In the genomic region with DNA sequence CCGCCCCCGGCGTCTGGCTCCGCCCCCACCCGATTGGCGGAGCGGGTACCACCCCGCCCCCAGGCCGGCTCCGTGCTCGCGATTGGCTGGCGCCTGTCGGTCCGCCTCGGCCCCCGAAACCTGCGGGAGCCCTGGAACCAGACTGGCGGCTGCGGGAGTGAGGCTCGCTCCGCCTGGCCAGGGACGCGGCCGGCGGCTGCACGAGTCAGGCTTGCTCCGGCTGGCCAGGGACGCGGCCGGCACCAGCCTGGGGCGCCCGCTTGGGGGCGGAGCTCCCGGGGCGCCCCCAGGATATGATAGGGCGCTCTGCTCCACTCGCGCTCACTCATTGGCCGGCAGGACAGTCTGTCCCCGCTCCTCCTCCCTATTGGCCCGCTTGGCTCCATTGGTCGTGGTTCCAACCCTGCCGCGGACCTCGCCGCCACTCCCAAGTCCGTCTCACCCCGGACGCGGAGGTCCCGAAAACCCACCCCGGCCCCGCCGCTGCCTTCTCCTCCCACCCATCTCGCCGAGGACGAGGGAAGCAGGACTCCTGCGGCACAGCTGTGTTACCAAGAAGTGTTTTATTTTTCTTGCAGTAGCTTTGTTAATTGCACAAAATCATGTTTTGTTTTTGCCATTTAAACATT, we compare ENCODE assay signal across 8 cellular contexts. TPM values are rescaled to one million over a fixed set of nuclear protein-coding genes. Genes with fewer than 3 reads are reported as not detected.
DNase-seq lines count a peak whose midpoint lies in the region; ATAC-seq and TF ChIP-seq lines count a peak whose summit lies in the region.

No MANE protein-coding gene starts in this region.

- in situ Hi-C loops in GM13976 (cut with MboI; ENCODE audit: low sequenced_read_pairs, unreplicated experiment): no loop called here

- H3K9me3 ChIP-seq in T-helper 17 cell (ENCODE audit: control insufficient read depth, low read length, poor library complexity, severe bottlenecking): no peaks in the 10 kb centered on the region
- no peaks in the 10 kb centered on the region for H3K9me3 ChIP-seq in right cardiac atrium (ENCODE audit: control insufficient read depth, low read length)
- no peaks in the 10 kb centered on the region for H3K9me3 ChIP-seq in psoas muscle

- intact Hi-C loops in right cardiac atrium (cut with DNase I) (loop anchor here in 1 of 4 donors (10.0 kb wide), 1 partner anchor 152 kb away; a partner anchor contains a TSS), psoas muscle (cut with DNase I) (loop anchor here in 1 of 2 donors (5.0 kb wide), 1 partner anchor 35 kb away; a partner anchor contains a TSS)

- peak; percentile 98 for DNase-seq in GM13976 (ENCODE audit: low spot score)
- peak; percentile 93 for DNase-seq in NCI-H146 treated with DMSO at 0.1 percent for 48 hours (lab: John Stamatoyannopoulos, UW; ENCODE audit: unreplicated experiment)
- DNase-seq in T-helper 17 cell: peak; percentile 84 to 93 (median 86)
- peak; percentile 78 to 99 (median 96) for DNase-seq in anterior cingulate cortex (lab: John Stamatoyannopoulos, UW)
- DNase-seq in right cardiac atrium: peak; percentile 94 to 97 (median 97)
- DNase-seq in psoas muscle: peak; percentile 93 to 96

- WGBS in right cardiac atrium: under 1% methylated on average over 59 of the region's 59 CpGs
- 0% methylated on average over 45 to 59 of the region's 59 CpGs for WGBS in psoas muscle, 3 donors
- WGBS in urinary bladder: under 1% methylated on average over 59 of the region's 59 CpGs

- H3K36me3 ChIP-seq in psoas muscle (ENCODE audit: insufficient read depth in 1 of 2, low read depth in 1 of 2) (peaks cover 2 to 56% of the 10 kb centered on the region in 2 donors), urinary bladder (ENCODE audit: insufficient read depth) (no peaks in the 10 kb centered on the region)

- H3K4me1 ChIP-seq in right cardiac atrium (ENCODE audit: control insufficient read depth, insufficient read depth, low read length) (no peaks in the 10 kb centered on the region), psoas muscle (peaks cover 12% of the 10 kb centered on the region), urinary bladder (ENCODE audit: insufficient read depth) (peaks cover 3% of the 10 kb centered on the region)

- TF ChIP-seq CTCF in GM13976 (IDR thresholded peaks at IDR 0.05; ENCODE audit: borderline replicate concordance, control extremely low read depth, extremely low read depth, insufficient read depth, missing control alignments) (no peak), psoas muscle (IDR thresholded peaks at IDR 0.05) (peak; percentile 15)

- H3K27me3 ChIP-seq in right cardiac atrium (ENCODE audit: control insufficient read depth, insufficient read depth) (no peaks in the 10 kb centered on the region), psoas muscle (ENCODE audit: insufficient read depth in 3 of 3, low read length in 2 of 3) (no peaks in the 10 kb centered on the region)

- H3K27me3 Mint-ChIP-seq in T-helper 17 cell: no peaks in the 10 kb centered on the region

- peak overlapping the region; percentile 87 for H3K27ac Mint-ChIP-seq in T-helper 17 cell

- peaks cover 7% of the 10 kb centered on the region for H3K4me1 Mint-ChIP-seq in T-helper 17 cell

- H3K4me3 Mint-ChIP-seq in T-helper 17 cell: peak overlapping the region; percentile 90

- H3K4me3 ChIP-seq in right cardiac atrium (ENCODE audit: low read length) (peak overlapping the region; percentile 66), psoas muscle (peak overlapping the region; percentile 75), urinary bladder (ENCODE audit: low read depth, low read length) (peak overlapping the region; percentile 85)

- no peaks in the 10 kb centered on the region for H3K36me3 Mint-ChIP-seq in T-helper 17 cell (ENCODE audit: low read depth)

- ATAC-seq in HG02885 (IDR thresholded peaks at IDR 0.05; ENCODE audit: poor library complexity, unreplicated experiment) (peak; percentile 91), T-helper 17 cell (peak; percentile 85), right cardiac atrium (peak; percentile 95 to 96), psoas muscle (peak; percentile 96)

- peak overlapping the region; percentile 64 for H3K27ac ChIP-seq in right cardiac atrium (ENCODE audit: low read length)
- peak overlapping the region; percentile 59 for H3K27ac ChIP-seq in psoas muscle
- H3K27ac ChIP-seq in urinary bladder (ENCODE audit: low read depth): peak overlapping the region; percentile 61

RNA-seq across cellular contexts. Expression of a gene that starts 0.3 kb away (rescaled TPM):
- total RNA-seq in T-helper 17 cell (10 to 100 TPM; 15.0 to 21.2 TPM), right cardiac atrium (10 to 100 TPM; 55.0 to 76.4 (median 65.3) TPM), psoas muscle (10 to 100 TPM; 14.2 to 44.0 (median 21.9) TPM), urinary bladder (8.5 TPM)
- polyA plus RNA-seq in right cardiac atrium (86.3 TPM), psoas muscle (10 to 100 TPM; 13.2 to 33.7 (median 17.3) TPM), urinary bladder (45.1 TPM)

RNA-seq across cellular contexts. Expression of a gene that starts 7.6 kb away (rescaled TPM):
- total RNA-seq in T-helper 17 cell (not detected), right cardiac atrium (not detected), psoas muscle (not detected), urinary bladder (13.4 TPM)
- polyA plus RNA-seq in right cardiac atrium (not detected), psoas muscle (under 1 TPM in 1 of 3 donors, not detected in 2; 0.32 TPM), urinary bladder (52.2 TPM)

RNA-seq across cellular contexts. Expression of a gene that starts 14.6 kb away (rescaled TPM):
- total RNA-seq in T-helper 17 cell (not detected), right cardiac atrium (under 1 TPM in 1 of 4 donors, not detected in 3; 0.64 TPM), psoas muscle (not detected), urinary bladder (not detected)
- polyA plus RNA-seq in right cardiac atrium (not detected), psoas muscle (under 1 TPM in 1 of 3 donors, not detected in 2; 0.41 TPM), urinary bladder (not detected)

RNA-seq across cellular contexts. Expression of a gene that starts 35.8 kb away (rescaled TPM):
- total RNA-seq in T-helper 17 cell (10 to 100 TPM; 10.1 to 15.8 TPM), right cardiac atrium (10 to 100 TPM in 1 of 4 donors, 1 to 10 TPM in 3; 6.8 to 10.7 (median 8.6) TPM), psoas muscle (1 to 10 TPM; 4.8 to 8.9 (median 7.9) TPM), urinary bladder (9.9 TPM)
- polyA plus RNA-seq in right cardiac atrium (7.2 TPM), psoas muscle (1 to 10 TPM; 3.7 to 8.4 (median 5.1) TPM), urinary bladder (14.4 TPM)

RNA-seq across cellular contexts. Expression of a gene that starts 44.3 kb away (rescaled TPM):
- total RNA-seq in T-helper 17 cell (100 to 1,000 TPM in 1 of 2 donors, 10 to 100 TPM in 1; 91.9 to 108 TPM), right cardiac atrium (10 to 100 TPM; 69.9 to 84.4 (median 81.1) TPM), psoas muscle (10 to 100 TPM; 53.3 to 74.1 (median 66.8) TPM), urinary bladder (44.4 TPM)
- polyA plus RNA-seq in right cardiac atrium (56.1 TPM), psoas muscle (10 to 100 TPM; 28.6 to 64.5 (median 32.3) TPM), urinary bladder (60.3 TPM)

Comparison
In these comparisons a context has a peak if more than half of its experiments do, and no peak if none do; other contexts are left out.
1. Peak in every context shown above with its lines: DNase-seq, ATAC-seq, H3K4me3 ChIP-seq and H3K27ac ChIP-seq.
2. RNA of a gene that starts 7.6 kb away (total RNA-seq): 13.4 TPM in urinary bladder (single experiment); not detected in T-helper 17 cell, not detected in right cardiac atrium and not detected in psoas muscle; every median in the first group is over 10 times any median in the second.